ENCODE assay signal across 8 cellular contexts in the genomic region with DNA sequence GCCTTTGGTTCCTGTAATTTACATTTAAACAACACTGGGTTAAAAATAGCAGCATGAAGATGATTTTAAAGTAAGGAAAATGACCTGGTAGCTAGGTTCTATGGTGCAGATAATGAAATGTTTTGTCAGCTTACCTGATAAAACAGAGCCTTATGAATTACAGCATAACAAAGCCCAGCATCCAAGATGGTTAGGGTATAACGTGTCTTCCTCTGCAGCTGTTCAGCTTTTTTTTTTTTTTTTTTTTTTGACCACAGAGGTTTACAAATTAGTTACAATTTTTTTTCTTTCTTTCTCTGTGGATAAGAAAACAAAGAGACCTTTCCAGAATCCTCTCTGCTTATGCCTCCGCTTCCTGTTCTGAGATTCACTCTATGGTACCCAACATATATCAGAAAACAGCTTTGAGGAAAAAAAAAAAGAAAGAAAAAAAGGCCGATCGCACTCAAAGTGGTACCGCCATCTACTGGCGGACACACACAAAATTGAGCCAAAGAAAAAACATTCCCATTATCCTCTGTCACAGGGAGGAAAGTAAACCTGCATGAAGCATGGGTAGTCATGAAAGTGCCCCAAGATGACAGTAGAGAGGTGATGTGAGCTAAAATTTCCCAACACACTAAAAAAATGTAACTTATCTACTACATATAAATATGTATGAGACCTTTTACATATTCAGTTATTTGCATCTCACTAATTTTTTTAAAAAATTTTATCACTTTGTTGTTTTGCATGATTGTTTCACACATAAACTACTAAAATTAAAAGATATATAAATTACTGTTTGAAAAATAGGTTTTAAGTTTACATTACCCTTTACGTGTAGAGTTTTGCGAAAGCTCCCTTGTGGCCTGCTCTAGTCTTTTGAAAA. TPM values are rescaled to one million over a fixed set of nuclear protein-coding genes. Genes with fewer than 3 reads are reported as not detected.
DNase-seq lines count a peak whose midpoint lies in the region; ATAC-seq, FAIRE-seq and TF ChIP-seq lines count a peak whose summit lies in the region.

A gene (minus strand): TSS at position 362 of the 871 bp plus-strand sequence. CDS start 27,656 bp downstream, outside the sequence.

- POLR2A ChIA-PET in A549 (lab: Yijun Ruan, JAX), result interaction anchor here (0.6 to 0.7 kb wide), 2 partner anchors 180 to 187 kb away, joined by 3 to 5 read pairs; no protein-coding TSS in a partner anchor
- POLR2A ChIA-PET in SK-N-SH (lab: Yijun Ruan, JAX), result interaction anchor here (0.6 to 0.8 kb wide), 2 partner anchors 187 to 466 kb away, joined by 3 to 4 read pairs; no protein-coding TSS in a partner anchor

- ATAC-seq in A549, result peak; percentile 73 to 82; a peak in 4 of 6 replicates

- peak; percentile 4 to 51 for DNase-seq in A549 (ENCODE audit: low read depth in 1 of 2, low spot score in 1 of 2)
- no peak for DNase-seq in GM06990 (ENCODE audit: extremely low read depth, insufficient read length)
- DNase-seq in HFFc6, result peak; percentile 47
- peak; percentile 81 for DNase-seq in NCI-H1092 treated with DMSO at 0.1 percent for 48 hours (lab: John Stamatoyannopoulos, UW)
- peak; percentile 25 for DNase-seq in SK-N-SH
- peak; percentile 34 for DNase-seq in fibroblast of villous mesenchyme (ENCODE audit: low read depth)
- DNase-seq in trophoblast cell, result peak; percentile 36 to 77
- no peak for DNase-seq in UCSD-AML1 (lab: John Stamatoyannopoulos, UW; ENCODE audit: unreplicated experiment)

- no peaks in the 10 kb centered on the region for H3K9me3 ChIP-seq in A549
- no peaks in the 10 kb centered on the region for H3K9me3 ChIP-seq in SK-N-SH
- H3K9me3 ChIP-seq in trophoblast cell (ENCODE audit: insufficient read depth, low read depth, low read length), result no peaks in the 10 kb centered on the region

- CTCF ChIA-PET in A549 (lab: Yijun Ruan, JAX), result interaction anchor here (0.6 to 4.3 kb wide), 27 partner anchors 9 to 1142 kb away, joined by 3 to 47 read pairs (median 3); no protein-coding TSS in a partner anchor
- CTCF ChIA-PET in SK-N-SH (lab: Yijun Ruan, JAX), result interaction anchor here (0.6 to 11.3 kb wide), 57 partner anchors 8 to 1749 kb away, joined by 3 to 300 read pairs (median 4); a partner anchor contains a TSS

- H3K4me1 Mint-ChIP-seq in HFFc6 (ENCODE audit: low read depth), result no peaks in the 10 kb centered on the region

- H3K9me2 ChIP-seq in SK-N-SH, result no peaks in the 10 kb centered on the region

- WGBS in A549 (ENCODE audit: missing lambda C conversion rate), result 21% methylated on average over 8 of the region's 8 CpGs
- WGBS in SK-N-SH (ENCODE audit: low lambda C conversion rate), result 25% methylated on average over 8 of the region's 8 CpGs
- WGBS in trophoblast cell (ENCODE audit: extremely low coverage, insufficient coverage, insufficient read length), result no CpG with 5 or more reads among the region's 8 CpGs

- H3K4ac ChIP-seq in trophoblast cell (ENCODE audit: low read depth, low read length), result no peak within 1 kb of the TSS

- no peak within 1 kb of the TSS for H3K9ac ChIP-seq in SK-N-SH
- no peak within 1 kb of the TSS for H3K9ac ChIP-seq in trophoblast cell (ENCODE audit: low read length)

- no peaks in the 10 kb centered on the region for H3K36me3 Mint-ChIP-seq in HFFc6 (ENCODE audit: low read depth)

- H4K12ac ChIP-seq in trophoblast cell (ENCODE audit: low read depth, low read length), result no peak within 1 kb of the TSS

- no peak within 1 kb of the TSS for H4K91ac ChIP-seq in trophoblast cell (ENCODE audit: low read depth, low read length)

- H3K4me1 ChIP-seq in A549 (no peaks in the 10 kb centered on the region), SK-N-SH (ENCODE audit: control insufficient read depth in 1 of 2, insufficient read depth in 2 of 2, low read depth in 1 of 2, low read length in 1 of 2) (no peaks in the 10 kb centered on the region; a peak in 2 of 4 replicates), trophoblast cell (ENCODE audit: control insufficient read depth in 1 of 2, insufficient read depth in 2 of 2, low read length in 2 of 2) (no peaks in the 10 kb centered on the region)

- no peak within 1 kb of the TSS for H3K4me3 ChIP-seq in A549
- H3K4me3 ChIP-seq in GM06990 (replicated peaks; ENCODE audit: low read depth, low read length), result no peak within 1 kb of the TSS
- peak within 1 kb of the TSS; percentile 22 to 40; a peak in 3 of 4 replicates for H3K4me3 ChIP-seq in SK-N-SH (ENCODE audit: low read depth in 2 of 2, low read length in 1 of 2)
- no peak within 1 kb of the TSS for H3K4me3 ChIP-seq in fibroblast of villous mesenchyme (ENCODE audit: low read depth, low read length)
- H3K4me3 ChIP-seq in trophoblast cell (ENCODE audit: low read depth, low read length), result no peak within 1 kb of the TSS

- H3K27ac ChIP-seq in A549 (no peak within 1 kb of the TSS), SK-N-SH (ENCODE audit: low read depth in 2 of 2, low read length in 1 of 2) (peak within 1 kb of the TSS in 1 of 2 experiments; percentile 72; a peak in 2 of 4 replicates), trophoblast cell (ENCODE audit: low read depth, low read length) (no peak within 1 kb of the TSS)

- H3K27me3 Mint-ChIP-seq in HFFc6 (ENCODE audit: insufficient read depth), result peaks cover 8% of the 10 kb centered on the region

- H2BK5ac ChIP-seq in trophoblast cell (ENCODE audit: low read depth, low read length, poor library complexity), result no peak within 1 kb of the TSS

- H3K18ac ChIP-seq in trophoblast cell (ENCODE audit: low read length), result no peak within 1 kb of the TSS

- no peak within 1 kb of the TSS for H3K14ac ChIP-seq in trophoblast cell (ENCODE audit: low read length)

- FAIRE-seq in A549 (lab: Jason Lieb, UNC), result no peak

- H2AFZ ChIP-seq in SK-N-SH (ENCODE audit: low read depth), result peak within 1 kb of the TSS; percentile 60
- no peak within 1 kb of the TSS for H2AFZ ChIP-seq in trophoblast cell (ENCODE audit: insufficient read depth, low read length, poor library complexity)

- H2BK120ac ChIP-seq in trophoblast cell (ENCODE audit: insufficient read depth, low read length, poor library complexity), result no peak within 1 kb of the TSS

- TF ChIP-seq EP300 in A549 (IDR thresholded peaks at IDR 0.05), result no peak
- TF ChIP-seq EP300 in SK-N-SH (IDR thresholded peaks at IDR 0.05; ENCODE audit: borderline replicate concordance in 1 of 2, low read depth in 1 of 2, low read length in 1 of 2), result no peak

- no peak within 1 kb of the TSS for H3K23ac ChIP-seq in trophoblast cell (ENCODE audit: low read length)

- H3K79me1 ChIP-seq in trophoblast cell (ENCODE audit: low read length), result no peaks in the 10 kb centered on the region

- TF ChIP-seq CTCF in A549 (IDR thresholded peaks at IDR 0.05) (peak; percentile 87), GM06990 (IDR thresholded peaks at IDR 0.05; ENCODE audit: insufficient read depth, low read length, poor library complexity, severe bottlenecking) (peak; percentile 74), HFFc6 (IDR thresholded peaks at IDR 0.05) (peak; percentile 90), SK-N-SH (IDR thresholded peaks at IDR 0.05) (peak; percentile 87), fibroblast of villous mesenchyme (IDR thresholded peaks at IDR 0.05; ENCODE audit: insufficient read depth, low read depth, low read length) (peak; percentile 76)

- TF ChIP-seq RAD21 in A549 (conservative IDR thresholded peaks at IDR 0.05 in 1 of 2, IDR thresholded peaks at IDR 0.05 in 1 of 2), result peak; percentile 67 to 70
- TF ChIP-seq RAD21 in SK-N-SH (IDR thresholded peaks at IDR 0.05; ENCODE audit: low read length), result peak; percentile 93

- no peak within 1 kb of the TSS for H4K8ac ChIP-seq in trophoblast cell (ENCODE audit: low read depth, low read length)

- H3K27me3 ChIP-seq in GM06990 (replicated peaks; ENCODE audit: control insufficient read depth, insufficient read depth, low read length) (no peaks in the 10 kb centered on the region), SK-N-SH (ENCODE audit: insufficient read depth) (no peaks in the 10 kb centered on the region), trophoblast cell (ENCODE audit: insufficient read depth, low read length) (no peaks in the 10 kb centered on the region)

- H3K27ac Mint-ChIP-seq in HFFc6, result no peak within 1 kb of the TSS

- H3K36me3 ChIP-seq in GM06990 (ENCODE audit: control insufficient read depth, insufficient read depth, low read length), result no peaks in the 10 kb centered on the region
- no peaks in the 10 kb centered on the region for H3K36me3 ChIP-seq in SK-N-SH (replicated peaks in 1 of 2; ENCODE audit: control insufficient read depth in 1 of 2, insufficient read depth in 2 of 2, low read length in 1 of 2)
- no peaks in the 10 kb centered on the region for H3K36me3 ChIP-seq in trophoblast cell (ENCODE audit: control insufficient read depth in 1 of 2, insufficient read depth in 2 of 2, low read length in 2 of 2)

- H4K20me1 ChIP-seq in SK-N-SH (ENCODE audit: insufficient read depth), result no peaks in the 10 kb centered on the region

- H3K9me3 Mint-ChIP-seq in HFFc6, result no peaks in the 10 kb centered on the region

- H3K79me2 ChIP-seq in SK-N-SH (ENCODE audit: insufficient read depth) (no peaks in the 10 kb centered on the region), trophoblast cell (ENCODE audit: control insufficient read depth, insufficient read depth, low read length, poor library complexity) (no peaks in the 10 kb centered on the region)

- no peak within 1 kb of the TSS for H2AK5ac ChIP-seq in trophoblast cell (ENCODE audit: low read length)

- no peak within 1 kb of the TSS for H2BK12ac ChIP-seq in trophoblast cell (ENCODE audit: low read length)

- H3F3A ChIP-seq in SK-N-SH (replicated peaks; ENCODE audit: insufficient read depth), result no peaks in the 10 kb centered on the region

- TF ChIP-seq POLR2A in A549 (IDR thresholded peaks at IDR 0.05; ENCODE audit: low read length), result no peak

- peak within 1 kb of the TSS; percentile 23 for H3K4me3 Mint-ChIP-seq in HFFc6

- H3K4me2 ChIP-seq in A549, result peak within 1 kb of the TSS; percentile 54
- H3K4me2 ChIP-seq in SK-N-SH, result no peak within 1 kb of the TSS
- no peak within 1 kb of the TSS for H3K4me2 ChIP-seq in trophoblast cell (ENCODE audit: low read length)

TF ChIP-seq in A549, 52 proteins besides CTCF, POLR2A, EP300 and RAD21:
- no peak for TF ChIP-seq RFX5 (IDR thresholded peaks at IDR 0.05)
- TF ChIP-seq SMC3 (IDR thresholded peaks at IDR 0.05), result peak; percentile 75

TF ChIP-seq in SK-N-SH, 30 proteins besides CTCF, POLR2A, EP300 and RAD21 (continues in another document):
- peak; percentile 44; the same call in 1 of the 2 replicates for TF ChIP-seq RFX5 (IDR thresholded peaks at IDR 0.05; ENCODE audit: low read length)

RNA-seq across cellular contexts. Expression of the gene that starts here (rescaled TPM):
- 0.07 and 0.12 TPM in 2 replicates for polyA plus RNA-seq in A549 (2011; rRNA removed)
- polyA plus RNA-seq in A549 (2012; cell fraction: cytosol; rRNA removed), result under 0.01 and 0.07 TPM in 2 replicates
- polyA plus RNA-seq in A549 (2012; cell fraction: nucleus; rRNA removed), result not detected in 2 replicates
- 0.01 to 0.05 TPM (median 0.03 TPM) in 3 replicates for polyA plus RNA-seq in A549 (2017; fragmentation: RNase III; extraction: RNeasy Plus Mini Kit Qiagen cat#74134 plus additional on column Dnase treatment)
- polyA minus RNA-seq in A549 (2011; rRNA and poly(A)+ RNA removed), result 0.15 TPM in 1 of 2 replicates, not detected in the other
- 1 to 10 TPM in 4 of 6 experiments, under 1 TPM in 1, not detected in 1; 0.14 to 2.2 (median 1.9) TPM for total RNA-seq in HFFc6 (2021; fragmentation: NEBNext Ultra II Directional; extraction: Animal tissue kit (Norgen Biotek cat#: 25700))
- 0.33 and 0.97 TPM in 2 replicates for polyA plus RNA-seq in SK-N-SH (2012; rRNA removed)
- polyA plus RNA-seq in SK-N-SH (2012; cell fraction: cytosol; rRNA removed), result 0.64 and 0.73 TPM in 2 replicates
- 1.3 and 1.6 TPM in 2 replicates for polyA plus RNA-seq in SK-N-SH (2012; cell fraction: nucleus; rRNA removed)
- total RNA-seq in fibroblast of villous mesenchyme, result under 0.01 TPM in 1 of 2 replicates, not detected in the other
- polyA plus RNA-seq in trophoblast cell (2013), result under 0.01 TPM in 1 of 2 replicates, not detected in the other

Comparison
In these comparisons a context has a peak if more than half of its experiments do, and no peak if none do; other contexts are left out.
1. Peak in DNase-seq, ATAC-seq and H3K4me2 ChIP-seq in A549; RNA of the gene not detected or under 1 TPM.
2. Peak in DNase-seq in fibroblast of villous mesenchyme; RNA of the gene not detected or under 1 TPM.
3. DNase-seq: peak in HFFc6 (single experiment), NCI-H1092 treated with DMSO at 0.1 percent for 48 hours (single experiment), SK-N-SH (single experiment) and trophoblast cell (2 of 2); none in GM06990 (single experiment) and UCSD-AML1 (single experiment).
4. H3K4me3 ChIP-seq: peak in SK-N-SH (2 of 2); none in A549 (single experiment), GM06990 (single experiment), fibroblast of villous mesenchyme (single experiment) and trophoblast cell (single experiment).
5. Peak in every context shown above with its lines, with median percentiles within 50 percentile points of each other: CTCF ChIP-seq.